ENCODE assay signal across 8 cellular contexts in the genomic region with DNA sequence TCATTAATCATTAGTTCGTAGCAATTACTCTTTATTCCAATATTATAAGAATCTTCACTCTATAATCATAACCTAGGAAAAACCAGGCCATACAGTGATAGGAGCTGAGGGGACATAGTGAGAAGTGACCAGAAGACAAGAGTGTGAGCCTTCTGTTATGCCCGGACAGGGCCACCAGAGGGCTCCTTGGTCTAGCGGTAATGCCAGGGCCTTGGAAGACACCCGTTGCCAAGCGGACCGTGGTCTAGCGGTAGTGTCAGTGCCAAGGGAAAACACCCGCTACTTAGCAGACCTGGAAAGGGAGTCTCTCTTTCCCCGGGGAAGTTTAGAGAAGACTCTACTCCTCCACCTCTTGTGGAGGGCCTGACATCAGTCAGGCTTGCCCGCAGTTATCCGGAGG.
DNase-seq lines count a peak whose midpoint lies in the region; ATAC-seq, FAIRE-seq and TF ChIP-seq lines count a peak whose summit lies in the region.
"Not testable (repeated sequence)": the region's sequence is repeated elsewhere in the genome, so short reads cannot be mapped to it uniquely, and the experiment has no call there.

No MANE protein-coding gene starts in this region.

- peaks cover 41% of the 10 kb centered on the region for H3K4me1 ChIP-seq in Loucy (ENCODE audit: insufficient read depth, low read length, poor library complexity, severe bottlenecking)
- not testable (repeated sequence) for H3K4me1 ChIP-seq in Panc1 (ENCODE audit: control insufficient read depth, insufficient read depth, low read length)

- not testable (repeated sequence) for H3K9ac ChIP-seq in Loucy (ENCODE audit: low read depth, low read length, poor library complexity, severe bottlenecking)

- not testable (repeated sequence) for H3K27me3 ChIP-seq in Loucy (ENCODE audit: insufficient read depth, low read length, poor library complexity, severe bottlenecking); Panc1 (ENCODE audit: control insufficient read depth, insufficient read depth, low read length)

- not testable (repeated sequence) for H3K9me2 ChIP-seq in Loucy (replicated peaks; ENCODE audit: low read depth, low read length)

- POLR2A ChIA-PET in Panc1 (lab: Charles Lee); activated CD8-positive, alpha-beta T cell treated with anti-CD3 and anti-CD28 coated beads for 36 hours (lab: Charles Lee): not testable (repeated sequence)

- ATAC-seq in Panc1; activated CD8-positive, alpha-beta T cell treated with anti-CD3 and anti-CD28 coated beads for 36 hours: not testable (repeated sequence)

- H3K4me3 Mint-ChIP-seq in activated CD8-positive, alpha-beta T cell treated with anti-CD3 and anti-CD28 coated beads for 36 hours; endothelial cell (ENCODE audit: unreplicated experiment): not testable (repeated sequence)

- not testable (repeated sequence) for H3K9me3 ChIP-seq in Loucy (ENCODE audit: insufficient read depth, low read depth, low read length); Panc1 (ENCODE audit: control insufficient read depth, insufficient read depth, low read depth, low read length)

- DNase-seq in AG09319 (ENCODE audit: extremely low read depth, low read depth); GM12864 (ENCODE audit: low read depth); Panc1 (ENCODE audit: low read depth, low spot score): not testable (repeated sequence)
- peak; percentile 35 for DNase-seq in activated CD8-positive, alpha-beta T cell treated with anti-CD3 and anti-CD28 coated beads for 36 hours
- DNase-seq in endothelial cell (ENCODE audit: low spot score) (peak; percentile 49), renal cortical epithelial cell (ENCODE audit: low read depth) (peak; percentile 44)

- FAIRE-seq in islet of Langerhans (lab: Jason Lieb, UNC): peak; percentile 56

- not testable (repeated sequence) for H3K4me3 ChIP-seq in GM12864 (ENCODE audit: low read depth, low read length); Loucy (ENCODE audit: low read length, poor library complexity, severe bottlenecking); Panc1 (ENCODE audit: low read depth in 2 of 2, low read length in 2 of 2)

- TF ChIP-seq CTCF in AG09319 (IDR thresholded peaks at IDR 0.05; ENCODE audit: low read depth, low read length): peak; percentile 25
- TF ChIP-seq CTCF in GM12864 (IDR thresholded peaks at IDR 0.05; ENCODE audit: low read depth, low read length, missing control alignments): peak; percentile 38
- TF ChIP-seq CTCF in Loucy (conservative IDR thresholded peaks at IDR 0.05; ENCODE audit: low read length): peak; percentile 47
- peak; percentile 77 for TF ChIP-seq CTCF in Panc1 (IDR thresholded peaks at IDR 0.05)
- not testable (repeated sequence) for TF ChIP-seq CTCF in activated CD8-positive, alpha-beta T cell treated with anti-CD3 and anti-CD28 coated beads for 36 hours (IDR thresholded peaks at IDR 0.05)
- TF ChIP-seq CTCF in endothelial cell (IDR thresholded peaks at IDR 0.05; ENCODE audit: unreplicated experiment): peak; percentile 43

- H3K4me1 Mint-ChIP-seq in activated CD8-positive, alpha-beta T cell treated with anti-CD3 and anti-CD28 coated beads for 36 hours (ENCODE audit: low read depth): not testable (repeated sequence)
- H3K4me1 Mint-ChIP-seq in endothelial cell (ENCODE audit: unreplicated experiment): peaks cover 31% of the 10 kb centered on the region

- H3K9me3 Mint-ChIP-seq in activated CD8-positive, alpha-beta T cell treated with anti-CD3 and anti-CD28 coated beads for 36 hours; endothelial cell (ENCODE audit: unreplicated experiment): not testable (repeated sequence)

- H3K27ac Mint-ChIP-seq in activated CD8-positive, alpha-beta T cell treated with anti-CD3 and anti-CD28 coated beads for 36 hours; endothelial cell (ENCODE audit: unreplicated experiment): not testable (repeated sequence)

- not testable (repeated sequence) for H4K20me1 ChIP-seq in Loucy (ENCODE audit: insufficient read depth, low read length, poor library complexity, severe bottlenecking)

- H3K79me2 ChIP-seq in Loucy (ENCODE audit: insufficient read depth, low read length): not testable (repeated sequence)

- not testable (repeated sequence) for H3K4me2 ChIP-seq in Loucy (ENCODE audit: low read depth, low read length, poor library complexity, severe bottlenecking)

- not testable (repeated sequence) for BruUV-seq in Panc1 (replicated peaks; lab: Mats Ljungman, UMichigan)

- in situ Hi-C loops in Panc1 (cut with HindIII; ENCODE audit: low pct_unique_long_range_greater_than_20kb, low sequenced_read_pairs): not testable (repeated sequence)

- peaks cover 20% of the 10 kb centered on the region for H3F3A ChIP-seq in Loucy (ENCODE audit: low read depth)

- intact Hi-C loops in Panc1 (cut with micrococcal nuclease; ENCODE audit: unreplicated experiment): loop anchor here (2.0 kb wide), 1 partner anchor 39 kb away; no protein-coding TSS in a partner anchor
- intact Hi-C loops in activated CD8-positive, alpha-beta T cell treated with anti-CD3 and anti-CD28 coated beads for 36 hours (cut with micrococcal nuclease): not testable (repeated sequence)

- not testable (repeated sequence) for H3K36me3 Mint-ChIP-seq in activated CD8-positive, alpha-beta T cell treated with anti-CD3 and anti-CD28 coated beads for 36 hours (ENCODE audit: low read depth); endothelial cell (ENCODE audit: low read depth, unreplicated experiment)

- not testable (repeated sequence) for H3K27me3 Mint-ChIP-seq in activated CD8-positive, alpha-beta T cell treated with anti-CD3 and anti-CD28 coated beads for 36 hours
- H3K27me3 Mint-ChIP-seq in endothelial cell (ENCODE audit: unreplicated experiment): peaks cover 12% of the 10 kb centered on the region

- CTCF ChIA-PET in Panc1 (lab: Charles Lee): not testable (repeated sequence)
- CTCF ChIA-PET in activated CD8-positive, alpha-beta T cell treated with anti-CD3 and anti-CD28 coated beads for 36 hours (lab: Charles Lee): interaction anchor here (0.7 kb wide), 1 partner anchor 222 kb away, joined by 3 read pairs; no protein-coding TSS in a partner anchor

- not testable (repeated sequence) for H3K36me3 ChIP-seq in Loucy (ENCODE audit: insufficient read depth, low read length); Panc1 (ENCODE audit: control insufficient read depth, insufficient read depth, low read length)

- not testable (repeated sequence) for H2AFZ ChIP-seq in Loucy (ENCODE audit: low read length)

- not testable (repeated sequence) for H3K27ac ChIP-seq in Panc1 (ENCODE audit: low read length)
